Comparison of ENCODE assay signal across 9 cellular contexts in genomic region chr10:1057106-1057657, GRCh38. TPM values are rescaled to one million over a fixed set of nuclear protein-coding genes. Genes with fewer than 3 reads are reported as not detected.
A peak's percentile ranks its signal among the peaks of the same experiment; 100 is the strongest.
DNase-seq lines count a peak whose midpoint lies in the region; ATAC-seq and TF ChIP-seq lines count a peak whose summit lies in the region.
"Had no signal": no experiment of that assay in that cellular context is flagged by ENCODE, and none has a peak within 500 bp of the region (broad histone marks: within the 10 kb centered on the region; RNA-seq: fewer than 3 reads in every experiment).

No MANE protein-coding gene starts in this region.

- peaks cover 56% of the 10 kb centered on the region for H3K4me1 ChIP-seq in DOHH2 (ENCODE audit: control insufficient read depth, low read length)

- no peak for TF ChIP-seq CTCF in DOHH2 (IDR thresholded peaks at IDR 0.05; ENCODE audit: low read depth, low read length, poor library complexity, severe bottlenecking)
- TF ChIP-seq CTCF in HFFc6 (IDR thresholded peaks at IDR 0.05): no peak
- TF ChIP-seq CTCF in osteocyte (IDR thresholded peaks at IDR 0.05): no peak

- DNase-seq in HFFc6 (no peak), T-helper 17 cell (no peak), fibroblast of peridontal ligament (ENCODE audit: extremely low read depth) (peak; percentile 13), osteocyte (ENCODE audit: extremely low spot score, unreplicated experiment) (no peak), ACHN (no peak), NCI-H226 (no peak)
- DNase-seq in stimulated activated CD4-positive, alpha-beta T cell treated with anti-CD3 and anti-CD28 coated beads, Interleukin-4, amount 100 ng/mL, for 1 hour: no peak

- peaks cover 76% of the 10 kb centered on the region for H3K36me3 ChIP-seq in DOHH2 (ENCODE audit: control insufficient read depth, low read length)

- H3K27ac Mint-ChIP-seq in HFFc6 (peak overlapping the region; percentile 72), T-helper 17 cell (peak overlapping the region; percentile 98), osteocyte (ENCODE audit: unreplicated experiment) (peak overlapping the region; percentile 76)

- H3K27me3 Mint-ChIP-seq in HFFc6 (ENCODE audit: insufficient read depth) (no peaks in the 10 kb centered on the region; the same call in 1 of the 2 replicates), T-helper 17 cell (no peaks in the 10 kb centered on the region), osteocyte (ENCODE audit: unreplicated experiment) (no peaks in the 10 kb centered on the region)

- peaks cover 32% of the 10 kb centered on the region for H4K20me1 ChIP-seq in DOHH2 (ENCODE audit: control insufficient read depth, insufficient read depth, low read depth, low read length)

- H3K4me1 Mint-ChIP-seq in HFFc6 (ENCODE audit: low read depth) (peaks cover 65% of the 10 kb centered on the region), T-helper 17 cell (peaks cover 57% of the 10 kb centered on the region), osteocyte (ENCODE audit: unreplicated experiment) (peaks cover 43% of the 10 kb centered on the region)

- H3K4me3 Mint-ChIP-seq in HFFc6 (peak overlapping the region; percentile 88), T-helper 17 cell (peak overlapping the region; percentile 98), osteocyte (ENCODE audit: unreplicated experiment) (peak overlapping the region; percentile 87)

- H3K27ac ChIP-seq in DOHH2 (ENCODE audit: low read depth, low read length): peak overlapping the region; percentile 81

- no peaks in the 10 kb centered on the region for H3K9me3 ChIP-seq in DOHH2 (ENCODE audit: control insufficient read depth, insufficient read depth, low read length)
- H3K9me3 ChIP-seq in T-helper 17 cell (ENCODE audit: control insufficient read depth, low read length, poor library complexity, severe bottlenecking): no peaks in the 10 kb centered on the region

- no peaks in the 10 kb centered on the region for H3K27me3 ChIP-seq in DOHH2 (ENCODE audit: control insufficient read depth, low read length)

- in situ Hi-C loops in ACHN (cut with HindIII; ENCODE audit: low pct_ligation_motif_present, low pct_unique_long_range_greater_than_20kb, low sequenced_read_pairs): no loop called here

- H3K4me3 ChIP-seq in DOHH2 (ENCODE audit: low read length): peak overlapping the region; percentile 96

- peak overlapping the region; percentile 78 for H3K4me2 ChIP-seq in DOHH2 (ENCODE audit: low read length)

- ATAC-seq in T-helper 17 cell: peak; percentile 23

- peaks cover 10% of the 10 kb centered on the region; the same call in 1 of the 2 replicates for H3F3A ChIP-seq in DOHH2 (ENCODE audit: control insufficient read depth, insufficient read depth)

- H3K36me3 Mint-ChIP-seq in HFFc6 (ENCODE audit: low read depth): peaks cover 20% of the 10 kb centered on the region
- H3K36me3 Mint-ChIP-seq in T-helper 17 cell (ENCODE audit: low read depth): peaks cover 2% of the 10 kb centered on the region
- peaks cover 12% of the 10 kb centered on the region for H3K36me3 Mint-ChIP-seq in osteocyte (ENCODE audit: unreplicated experiment)

- no peaks in the 10 kb centered on the region for H3K9me2 ChIP-seq in DOHH2 (replicated peaks; ENCODE audit: control insufficient read depth, low read length)

- peaks cover 100% of the 10 kb centered on the region for H3K79me2 ChIP-seq in DOHH2 (ENCODE audit: control insufficient read depth, low read length)

- H3K9me3 Mint-ChIP-seq in HFFc6 (no peaks in the 10 kb centered on the region), osteocyte (ENCODE audit: unreplicated experiment) (no peaks in the 10 kb centered on the region)

RNA-seq across cellular contexts. Expression of gene WDR37, which starts 1.0 kb away (rescaled TPM):
- 10 to 100 TPM; 17.0 to 22.8 (median 18.8) TPM for total RNA-seq in HFFc6 (2021; fragmentation: NEBNext Ultra II Directional; extraction: Animal tissue kit (Norgen Biotek cat#: 25700))
- 10 to 100 TPM; 23.6 to 29.7 TPM for total RNA-seq in T-helper 17 cell
- total RNA-seq in osteocyte: 13.6 and 15.3 TPM in 2 replicates

RNA-seq across cellular contexts. Expression of gene IDI1, which starts 8.3 kb away (rescaled TPM):
- 10 to 100 TPM; 17.5 to 22.8 (median 20.2) TPM for total RNA-seq in HFFc6 (2021; fragmentation: NEBNext Ultra II Directional; extraction: Animal tissue kit (Norgen Biotek cat#: 25700))
- 100 to 1,000 TPM; 116 to 134 TPM for total RNA-seq in T-helper 17 cell
- 26.0 and 31.7 TPM in 2 replicates for total RNA-seq in osteocyte

RNA-seq across cellular contexts. Expression of gene IDI2, which starts 31.5 kb away (rescaled TPM):
- total RNA-seq in HFFc6 (2021; fragmentation: NEBNext Ultra II Directional; extraction: Animal tissue kit (Norgen Biotek cat#: 25700)): not detected
- total RNA-seq in T-helper 17 cell: not detected
- not detected in 2 replicates for total RNA-seq in osteocyte
- total RNA-seq: T-helper 2 cell treated with Interferon-gamma antibody and Interleukin-4, amounts not matched to agents 100 ng/mL and 5 ng/mL, for 36 hours had no signal
